1 cellular context compared by ENCODE assay signal in the genomic region with DNA sequence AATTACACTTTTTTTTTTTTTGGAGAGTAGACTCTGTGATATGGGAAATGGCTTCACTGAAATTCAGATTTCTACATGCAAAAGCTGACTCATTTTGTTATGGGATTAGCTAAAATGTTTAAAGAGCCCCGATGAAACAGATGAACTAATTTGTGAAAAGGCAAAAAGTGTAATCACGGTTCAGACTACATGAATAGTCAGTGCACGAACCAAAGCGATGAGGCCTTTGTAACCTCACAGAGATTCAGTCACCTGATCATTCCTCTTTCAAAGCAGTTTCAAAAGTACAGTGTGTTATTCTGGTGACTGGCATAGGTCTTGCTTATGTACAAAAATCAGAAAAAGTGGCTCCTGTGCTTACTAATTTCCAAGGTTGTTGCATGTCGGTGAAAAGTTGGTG.
TF ChIP-seq lines count a peak whose summit lies in the region.

No MANE protein-coding gene starts in this region.

TF ChIP-seq in K562, 482 proteins besides CTCF, POLR2A, EP300 and RAD21:
- TF ChIP-seq, protein P1, sequence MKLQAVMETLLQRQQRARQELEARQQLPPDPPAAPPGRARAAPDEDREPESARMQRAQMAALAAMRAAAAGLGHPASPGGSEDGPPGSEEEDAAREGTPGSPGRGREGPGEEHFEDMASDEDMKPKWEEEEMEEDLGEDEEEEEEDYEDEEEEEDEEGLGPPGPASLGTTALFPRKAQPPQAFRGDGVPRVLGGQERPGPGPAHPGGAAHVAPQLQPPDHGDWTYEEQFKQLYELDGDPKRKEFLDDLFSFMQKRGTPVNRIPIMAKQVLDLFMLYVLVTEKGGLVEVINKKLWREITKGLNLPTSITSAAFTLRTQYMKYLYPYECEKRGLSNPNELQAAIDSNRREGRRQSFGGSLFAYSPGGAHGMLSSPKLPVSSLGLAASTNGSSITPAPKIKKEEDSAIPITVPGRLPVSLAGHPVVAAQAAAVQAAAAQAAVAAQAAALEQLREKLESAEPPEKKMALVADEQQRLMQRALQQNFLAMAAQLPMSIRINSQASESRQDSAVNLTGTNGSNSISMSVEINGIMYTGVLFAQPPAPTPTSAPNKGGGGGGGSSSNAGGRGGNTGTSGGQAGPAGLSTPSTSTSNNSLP (IDR thresholded peaks at IDR 0.05; ENCODE audit: borderline replicate concordance, low read depth, low read length) = no peak
- TF ChIP-seq POLR3G (IDR thresholded peaks at IDR 0.05; ENCODE audit: extremely low read depth, insufficient read length, insufficient replicate concordance) (no peak), POLR2G (IDR thresholded peaks at IDR 0.05; ENCODE audit: low read depth, low read length) (no peak), SAFB (IDR thresholded peaks at IDR 0.05; ENCODE audit: borderline replicate concordance, low read depth, low read length) (no peak), ZNF282 (CRISPR knock-in tag; IDR thresholded peaks at IDR 0.05) (no peak), CBX2 (IDR thresholded peaks at IDR 0.05; ENCODE audit: insufficient read depth, low read length, poor library complexity, severe bottlenecking) (no peak), CSDE1 (IDR thresholded peaks at IDR 0.05) (no peak), NR3C1 (CRISPR knock-in tag; IDR thresholded peaks at IDR 0.05) (no peak), ATF1 (CRISPR knock-in tag; IDR thresholded peaks at IDR 0.05) (no peak), ATF1 (tag; IDR thresholded peaks at IDR 0.05) (no peak), EZH2 (IDR thresholded peaks at IDR 0.05; ENCODE audit: borderline replicate concordance, low read depth, low read length) (no peak)
- TF ChIP-seq, protein P2, sequence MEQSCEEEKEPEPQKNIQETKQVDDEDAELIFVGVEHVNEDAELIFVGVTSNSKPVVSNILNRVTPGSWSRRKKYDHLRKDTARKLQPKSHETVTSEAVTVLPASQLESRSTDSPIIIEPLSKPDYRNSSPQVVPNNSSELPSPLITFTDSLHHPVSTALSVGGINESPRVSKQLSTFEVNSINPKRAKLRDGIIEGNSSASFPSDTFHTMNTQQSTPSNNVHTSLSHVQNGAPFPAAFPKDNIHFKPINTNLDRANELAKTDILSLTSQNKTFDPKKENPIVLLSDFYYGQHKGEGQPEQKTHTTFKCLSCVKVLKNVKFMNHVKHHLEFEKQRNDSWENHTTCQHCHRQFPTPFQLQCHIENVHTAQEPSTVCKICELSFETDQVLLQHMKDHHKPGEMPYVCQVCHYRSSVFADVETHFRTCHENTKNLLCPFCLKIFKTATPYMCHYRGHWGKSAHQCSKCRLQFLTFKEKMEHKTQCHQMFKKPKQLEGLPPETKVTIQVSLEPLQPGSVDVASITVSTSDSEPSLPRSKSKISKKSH (CRISPR knock-in tag; IDR thresholded peaks at IDR 0.05) = no peak
- TF ChIP-seq, protein P3, sequence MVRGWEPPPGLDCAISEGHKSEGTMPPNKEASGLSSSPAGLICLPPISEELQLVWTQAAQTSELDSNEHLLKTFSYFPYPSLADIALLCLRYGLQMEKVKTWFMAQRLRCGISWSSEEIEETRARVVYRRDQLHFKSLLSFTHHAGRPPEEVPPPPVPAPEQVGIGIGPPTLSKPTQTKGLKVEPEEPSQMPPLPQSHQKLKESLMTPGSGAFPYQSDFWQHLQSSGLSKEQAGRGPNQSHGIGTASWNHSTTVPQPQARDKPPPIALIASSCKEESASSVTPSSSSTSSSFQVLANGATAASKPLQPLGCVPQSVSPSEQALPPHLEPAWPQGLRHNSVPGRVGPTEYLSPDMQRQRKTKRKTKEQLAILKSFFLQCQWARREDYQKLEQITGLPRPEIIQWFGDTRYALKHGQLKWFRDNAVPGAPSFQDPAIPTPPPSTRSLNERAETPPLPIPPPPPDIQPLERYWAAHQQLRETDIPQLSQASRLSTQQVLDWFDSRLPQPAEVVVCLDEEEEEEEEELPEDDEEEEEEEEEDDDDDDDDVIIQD (CRISPR knock-in tag; IDR thresholded peaks at IDR 0.05) = no peak
- TF ChIP-seq, protein P4, sequence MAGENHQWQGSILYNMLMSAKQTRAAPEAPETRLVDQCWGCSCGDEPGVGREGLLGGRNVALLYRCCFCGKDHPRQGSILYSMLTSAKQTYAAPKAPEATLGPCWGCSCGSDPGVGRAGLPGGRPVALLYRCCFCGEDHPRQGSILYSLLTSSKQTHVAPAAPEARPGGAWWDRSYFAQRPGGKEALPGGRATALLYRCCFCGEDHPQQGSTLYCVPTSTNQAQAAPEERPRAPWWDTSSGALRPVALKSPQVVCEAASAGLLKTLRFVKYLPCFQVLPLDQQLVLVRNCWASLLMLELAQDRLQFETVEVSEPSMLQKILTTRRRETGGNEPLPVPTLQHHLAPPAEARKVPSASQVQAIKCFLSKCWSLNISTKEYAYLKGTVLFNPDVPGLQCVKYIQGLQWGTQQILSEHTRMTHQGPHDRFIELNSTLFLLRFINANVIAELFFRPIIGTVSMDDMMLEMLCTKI (IDR thresholded peaks at IDR 0.05; ENCODE audit: partially characterized antibody) = no peak
- TF ChIP-seq, protein P5, sequence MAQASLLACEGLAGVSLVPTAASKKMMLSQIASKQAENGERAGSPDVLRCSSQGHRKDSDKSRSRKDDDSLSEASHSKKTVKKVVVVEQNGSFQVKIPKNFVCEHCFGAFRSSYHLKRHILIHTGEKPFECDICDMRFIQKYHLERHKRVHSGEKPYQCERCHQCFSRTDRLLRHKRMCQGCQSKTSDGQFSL (CRISPR knock-in tag; IDR thresholded peaks at IDR 0.05) = no peak
- TF ChIP-seq, protein P5 (tag; IDR thresholded peaks at IDR 0.05) = no peak
- TF ChIP-seq, protein P6, sequence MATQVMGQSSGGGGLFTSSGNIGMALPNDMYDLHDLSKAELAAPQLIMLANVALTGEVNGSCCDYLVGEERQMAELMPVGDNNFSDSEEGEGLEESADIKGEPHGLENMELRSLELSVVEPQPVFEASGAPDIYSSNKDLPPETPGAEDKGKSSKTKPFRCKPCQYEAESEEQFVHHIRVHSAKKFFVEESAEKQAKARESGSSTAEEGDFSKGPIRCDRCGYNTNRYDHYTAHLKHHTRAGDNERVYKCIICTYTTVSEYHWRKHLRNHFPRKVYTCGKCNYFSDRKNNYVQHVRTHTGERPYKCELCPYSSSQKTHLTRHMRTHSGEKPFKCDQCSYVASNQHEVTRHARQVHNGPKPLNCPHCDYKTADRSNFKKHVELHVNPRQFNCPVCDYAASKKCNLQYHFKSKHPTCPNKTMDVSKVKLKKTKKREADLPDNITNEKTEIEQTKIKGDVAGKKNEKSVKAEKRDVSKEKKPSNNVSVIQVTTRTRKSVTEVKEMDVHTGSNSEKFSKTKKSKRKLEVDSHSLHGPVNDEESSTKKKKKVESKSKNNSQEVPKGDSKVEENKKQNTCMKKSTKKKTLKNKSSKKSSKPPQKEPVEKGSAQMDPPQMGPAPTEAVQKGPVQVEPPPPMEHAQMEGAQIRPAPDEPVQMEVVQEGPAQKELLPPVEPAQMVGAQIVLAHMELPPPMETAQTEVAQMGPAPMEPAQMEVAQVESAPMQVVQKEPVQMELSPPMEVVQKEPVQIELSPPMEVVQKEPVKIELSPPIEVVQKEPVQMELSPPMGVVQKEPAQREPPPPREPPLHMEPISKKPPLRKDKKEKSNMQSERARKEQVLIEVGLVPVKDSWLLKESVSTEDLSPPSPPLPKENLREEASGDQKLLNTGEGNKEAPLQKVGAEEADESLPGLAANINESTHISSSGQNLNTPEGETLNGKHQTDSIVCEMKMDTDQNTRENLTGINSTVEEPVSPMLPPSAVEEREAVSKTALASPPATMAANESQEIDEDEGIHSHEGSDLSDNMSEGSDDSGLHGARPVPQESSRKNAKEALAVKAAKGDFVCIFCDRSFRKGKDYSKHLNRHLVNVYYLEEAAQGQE (CRISPR knock-in tag; IDR thresholded peaks at IDR 0.05; ENCODE audit: low read depth) = no peak
